In the genomic region with DNA sequence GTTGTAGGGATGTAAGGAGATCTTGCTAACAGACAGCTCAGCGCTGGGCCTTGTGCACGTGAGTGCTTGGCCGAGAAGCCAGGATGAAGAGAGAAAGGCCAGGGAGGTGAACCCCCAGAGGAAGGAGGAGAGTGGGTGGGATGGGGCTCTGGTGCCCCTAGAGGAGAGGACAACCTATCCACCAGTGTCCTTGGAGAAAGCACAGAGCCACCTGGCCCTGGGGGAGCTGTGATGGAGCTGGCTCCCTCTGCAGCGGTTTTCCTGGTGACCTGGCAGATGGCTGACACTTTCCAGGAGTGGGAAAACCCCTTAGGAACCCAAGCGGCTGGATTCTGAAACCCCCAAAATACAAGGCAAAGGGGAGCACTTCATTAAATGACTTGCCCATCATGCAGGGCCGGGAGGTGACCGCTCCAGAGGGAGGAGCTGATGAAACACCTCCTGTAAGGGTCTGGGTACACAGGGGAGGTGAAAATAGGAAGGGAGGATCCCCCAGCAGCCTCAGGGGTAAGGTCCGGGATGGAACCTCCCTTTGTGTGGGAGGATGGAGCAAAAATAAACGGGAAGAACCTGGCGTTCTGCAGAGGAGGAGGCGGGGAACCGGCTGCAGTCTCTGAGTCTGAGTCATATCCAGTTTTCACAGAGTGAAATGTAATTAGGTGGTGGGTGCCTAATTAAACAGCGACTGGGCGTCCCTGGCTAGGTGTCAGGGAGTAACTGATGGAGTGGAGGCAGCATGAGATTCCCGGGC, we compare ENCODE assay signal across 13 cellular contexts.
A peak's percentile ranks its signal among the peaks of the same experiment; 100 is the strongest.
DNase-seq lines count a peak whose midpoint lies in the region; ATAC-seq, FAIRE-seq and TF ChIP-seq lines count a peak whose summit lies in the region.
"Had no signal": no experiment of that assay in that cellular context is flagged by ENCODE, and none has a peak within 500 bp of the region (broad histone marks: within the 10 kb centered on the region; RNA-seq: fewer than 3 reads in every experiment).

No MANE protein-coding gene starts in this region.

- no peaks in the 10 kb centered on the region for H3K36me3 ChIP-seq in DND-41 (ENCODE audit: insufficient read depth, low read length)
- no peaks in the 10 kb centered on the region for H3K36me3 ChIP-seq in OCI-LY3 (replicated peaks; ENCODE audit: low read depth, low read length)
- H3K36me3 ChIP-seq in pancreas = no peaks in the 10 kb centered on the region
- H3K36me3 ChIP-seq in GM23248 (ENCODE audit: low read depth) = no peaks in the 10 kb centered on the region

- no peaks in the 10 kb centered on the region for H3F3A ChIP-seq in GM23248 (ENCODE audit: insufficient read depth)

- H3K9me2 ChIP-seq in GM23248 (ENCODE audit: insufficient read depth) = no peaks in the 10 kb centered on the region

- H3K4me2 ChIP-seq in DND-41 (ENCODE audit: insufficient read depth, low read length) (no peak overlapping the region), OCI-LY3 (ENCODE audit: low read length) (peak overlapping the region; percentile 13), GM23248 (ENCODE audit: unreplicated experiment) (no peak overlapping the region)

- H3K4me1 ChIP-seq in DND-41 (ENCODE audit: insufficient read depth, low read length) (no peaks in the 10 kb centered on the region), OCI-LY3 (ENCODE audit: low read length) (peaks cover 30% of the 10 kb centered on the region), pancreas (no peaks in the 10 kb centered on the region), GM23248 (ENCODE audit: insufficient read depth) (peaks cover 4% of the 10 kb centered on the region; the same call in 1 of the 2 replicates)

- no peak overlapping the region for H2AFZ ChIP-seq in DND-41 (ENCODE audit: low read depth, low read length)
- H2AFZ ChIP-seq in OCI-LY3 (ENCODE audit: low read depth, low read length) = no peak overlapping the region
- H2AFZ ChIP-seq in GM23248 = no peak overlapping the region

- H3K79me2 ChIP-seq in DND-41 (ENCODE audit: insufficient read depth, low read length) (no peaks in the 10 kb centered on the region), OCI-LY3 (ENCODE audit: low read length) (no peaks in the 10 kb centered on the region), GM23248 (ENCODE audit: insufficient read depth) (no peaks in the 10 kb centered on the region)

- intact Hi-C loops in pancreas (cut with DNase I) = no loop called here

- 52 to 57% methylated on average over 15 of the region's 15 CpGs for WGBS in pancreas, 2 donors
- 54 to 57% methylated on average over 15 of the region's 15 CpGs for WGBS in GM23248 (ENCODE audit: low coverage in 1 of 2, low lambda C conversion rate in 2 of 2, missing lambda C conversion rate in 2 of 2), 2 experiments

- H3K9me3 ChIP-seq in DND-41 (ENCODE audit: insufficient read depth, low read length, severe bottlenecking) (no peaks in the 10 kb centered on the region), OCI-LY3 (ENCODE audit: insufficient read depth, low read length) (no peaks in the 10 kb centered on the region), pancreas (no peaks in the 10 kb centered on the region), GM23248 (ENCODE audit: low read depth) (no peaks in the 10 kb centered on the region)
- H3K9me3 ChIP-seq: BE2C had no signal

- H4K20me1 ChIP-seq in DND-41 (ENCODE audit: insufficient read depth, low read length) (no peaks in the 10 kb centered on the region), OCI-LY3 (ENCODE audit: insufficient read depth, low read length) (peaks cover 6% of the 10 kb centered on the region; the same call in 1 of the 2 replicates), GM23248 (ENCODE audit: insufficient read depth) (no peaks in the 10 kb centered on the region)

- no peak overlapping the region for H3K9ac ChIP-seq in DND-41 (ENCODE audit: low read depth, low read length)
- no peak overlapping the region for H3K9ac ChIP-seq in OCI-LY3 (ENCODE audit: low read length)
- no peak overlapping the region for H3K9ac ChIP-seq in GM23248

- no peak for FAIRE-seq in pancreas (lab: Jason Lieb, UNC)

- H3K27me3 ChIP-seq in DND-41 (ENCODE audit: insufficient read depth, low read length, poor library complexity) = no peaks in the 10 kb centered on the region
- peaks cover 50% of the 10 kb centered on the region for H3K27me3 ChIP-seq in OCI-LY3 (ENCODE audit: low read depth, low read length)
- no peaks in the 10 kb centered on the region for H3K27me3 ChIP-seq in pancreas
- H3K27me3 ChIP-seq in GM23248 (replicated peaks; ENCODE audit: insufficient read depth) = no peaks in the 10 kb centered on the region; the same call in none of the 2 replicates
- H3K27me3 ChIP-seq: BE2C had no signal

- H3K4me3 ChIP-seq in DND-41 (ENCODE audit: low read depth in 1 of 2, low read length in 2 of 2) = no peak overlapping the region
- H3K4me3 ChIP-seq in OCI-LY3 (ENCODE audit: low read length) = no peak overlapping the region
- no peak overlapping the region for H3K4me3 ChIP-seq in fibroblast of pulmonary artery (replicated peaks; ENCODE audit: low read depth, low read length)
- H3K4me3 ChIP-seq in pancreas = no peak overlapping the region
- H3K4me3 ChIP-seq in GM23248 = no peak overlapping the region

- no peak for DNase-seq in DND-41
- peak; percentile 61 for DNase-seq in fibroblast of pulmonary artery (ENCODE audit: low read depth)
- DNase-seq in pancreas = no peak
- DNase-seq in GM23248 = no peak
- no peak for DNase-seq in globus pallidus (ENCODE audit: low spot score)
- DNase-seq: activated CD4-positive, alpha-beta memory T cell treated with anti-CD3 and anti-CD28 coated beads, Interleukin-2, amount 10 ng/mL, durations not matched to agents 7 days and 5 days; activated naive CD4-positive, alpha-beta T cell treated with Interleukin-2 at 50 U/mL for 16 hours; BE2C; stimulated activated CD4-positive, alpha-beta T cell treated with anti-CD3 and anti-CD28 coated beads, Interleukin-2, amount 100 ng/mL, for 24 hours; stimulated activated naive CD4-positive, alpha-beta T cell treated with Interleukin-2 at 50 U/mL for 16 hours had no signal

- ATAC-seq in DND-41 (ENCODE audit: insufficient read depth, low read depth) (no peak), pancreas (peak in 3 of 4 donors; percentile 40 to 63 (median 57)), HG03442 (IDR thresholded peaks at IDR 0.05; ENCODE audit: unreplicated experiment) (no peak), GM18909 (IDR thresholded peaks at IDR 0.05; ENCODE audit: poor library complexity, unreplicated experiment) (no peak)

- TF ChIP-seq CTCF in DND-41 (IDR thresholded peaks at IDR 0.05; ENCODE audit: borderline replicate concordance, extremely low read depth, low read length, poor library complexity, severe bottlenecking) (peak; percentile 4), OCI-LY3 (IDR thresholded peaks at IDR 0.05; ENCODE audit: low read depth, low read length) (no peak), fibroblast of pulmonary artery (IDR thresholded peaks at IDR 0.05; ENCODE audit: low read length, missing control alignments) (peak; percentile 9), pancreas (IDR thresholded peaks at IDR 0.05) (no peak)

- H3K27ac ChIP-seq in DND-41 (ENCODE audit: low read length) (no peak overlapping the region), OCI-LY3 (ENCODE audit: low read length) (no peak overlapping the region), pancreas (no peak overlapping the region), GM23248 (no peak overlapping the region)

- in situ Hi-C loops in GM23248 (cut with MboI) = no loop called here

Comparison
In these comparisons a context has a peak if more than half of its experiments do, and no peak if none do; other contexts are left out.
1. ATAC-seq: peak in pancreas (3 of 4); none in DND-41 (single experiment), HG03442 (single experiment) and GM18909 (single experiment).
2. CTCF ChIP-seq: peak in DND-41 (single experiment) and fibroblast of pulmonary artery (single experiment); none in OCI-LY3 (single experiment) and pancreas (0 of 4).